ENCODE assay signal across 28 cellular contexts in genomic region chr17:72995008-72995656, GRCh38.
"Had no signal": no experiment of that assay in that cellular context is flagged by ENCODE, and none has a peak within 500 bp of the region (broad histone marks: within the 10 kb centered on the region; RNA-seq: fewer than 3 reads in every experiment).

No MANE protein-coding gene starts in this region.

- DNase-seq: hypothalamus; immature natural killer cell; left ventricle myocardium inferior; midbrain; mucosa of descending colon; naive thymus-derived CD4-positive, alpha-beta T cell; nucleus accumbens; posterior cingulate gyrus; retina; right cardiac atrium; small intestine; spleen; stimulated activated CD4-positive, alpha-beta T cell treated with anti-CD3 and anti-CD28 coated beads, Interleukin-2, amount 100 ng/mL, for 48 hours; stimulated activated CD4-positive, alpha-beta T cell treated with anti-CD3 and anti-CD28 coated beads, Interleukin-4, amount 100 ng/mL, for 4 hours; stimulated activated CD8-positive, alpha-beta memory T cell treated with anti-CD3 and anti-CD28 coated beads, Interleukin-4, amount 100 ng/mL, for 48 hours; stimulated activated naive CD4-positive, alpha-beta T cell treated with Interleukin-2 at 50 U/mL for 16 hours; stimulated activated naive CD8-positive, alpha-beta T cell treated with anti-CD3 and anti-CD28 coated beads, Interleukin-15, amount 100 ng/mL, for 72 hours; substantia nigra had no signal

- H3K9me3 ChIP-seq: mucosa of descending colon, pancreas, prostate gland, spleen, tibial nerve, vagina had no signal

- H3K9me3 Mint-ChIP-seq: immature natural killer cell; natural killer cell treated with Interleukin-12 subunit alpha and Interleukin-12 subunit beta and Interleukin-15 and Interleukin-18, amount 100 ng/mL, for 72 hours had no signal

- H3K27ac Mint-ChIP-seq: immature natural killer cell; naive thymus-derived CD4-positive, alpha-beta T cell; natural killer cell treated with Interleukin-12 subunit alpha and Interleukin-12 subunit beta and Interleukin-15 and Interleukin-18, amount 100 ng/mL, for 72 hours; stimulated activated memory B cell treated with anti-CD40 and anti-IgM and Interleukin-4, amounts not matched to agents 10 μg/mL and 1 μg/mL and 100 μg/mL, for 72 hours; stimulated activated naive CD8-positive, alpha-beta T cell treated with anti-CD3 and anti-CD28 coated beads, Interleukin-15, amount 100 ng/mL, for 72 hours; type B pancreatic cell had no signal

- FAIRE-seq: islet of Langerhans, pancreas, small intestine had no signal

- H3K4me3 ChIP-seq: left ventricle myocardium inferior, lung, mucosa of descending colon, pancreas, prostate gland, spleen, tibial nerve, vagina had no signal

- H3K4me1 ChIP-seq: left ventricle myocardium inferior, pancreas, prostate gland, spleen, tibial nerve, vagina had no signal

- H3K36me3 Mint-ChIP-seq: natural killer cell treated with Interleukin-12 subunit alpha and Interleukin-12 subunit beta and Interleukin-15 and Interleukin-18, amount 100 ng/mL, for 72 hours had no signal

- ATAC-seq: mucosa of descending colon; naive thymus-derived CD4-positive, alpha-beta T cell; natural killer cell treated with Interleukin-12 subunit alpha and Interleukin-12 subunit beta and Interleukin-15 and Interleukin-18, amount 100 ng/mL, for 72 hours; right cardiac atrium; sciatic nerve; stimulated activated memory B cell treated with anti-CD40 and anti-IgM and Interleukin-4, amounts not matched to agents 10 μg/mL and 1 μg/mL and 100 μg/mL, for 72 hours; stimulated activated naive CD8-positive, alpha-beta T cell treated with anti-CD3 and anti-CD28 coated beads, Interleukin-15, amount 100 ng/mL, for 72 hours had no signal

- H3K27ac ChIP-seq: left ventricle myocardium inferior, pancreas, prostate gland, spleen, tibial nerve, vagina had no signal

- H3K27me3 Mint-ChIP-seq: naive thymus-derived CD4-positive, alpha-beta T cell; natural killer cell treated with Interleukin-12 subunit alpha and Interleukin-12 subunit beta and Interleukin-15 and Interleukin-18, amount 100 ng/mL, for 72 hours; stimulated activated memory B cell treated with anti-CD40 and anti-IgM and Interleukin-4, amounts not matched to agents 10 μg/mL and 1 μg/mL and 100 μg/mL, for 72 hours; stimulated activated naive CD8-positive, alpha-beta T cell treated with anti-CD3 and anti-CD28 coated beads, Interleukin-15, amount 100 ng/mL, for 72 hours; type B pancreatic cell had no signal

- H3K27me3 ChIP-seq: pancreas, spleen, tibial nerve, vagina had no signal

- H3K4me3 Mint-ChIP-seq: immature natural killer cell; naive thymus-derived CD4-positive, alpha-beta T cell; natural killer cell treated with Interleukin-12 subunit alpha and Interleukin-12 subunit beta and Interleukin-15 and Interleukin-18, amount 100 ng/mL, for 72 hours; stimulated activated memory B cell treated with anti-CD40 and anti-IgM and Interleukin-4, amounts not matched to agents 10 μg/mL and 1 μg/mL and 100 μg/mL, for 72 hours; stimulated activated naive CD8-positive, alpha-beta T cell treated with anti-CD3 and anti-CD28 coated beads, Interleukin-15, amount 100 ng/mL, for 72 hours; type B pancreatic cell had no signal

- H3K36me3 ChIP-seq: pancreas, prostate gland, spleen, tibial nerve, vagina had no signal
